In genomic region chr9:90847971-90848370, GRCh38 we compare ENCODE assay signal across 22 cellular contexts. TPM values are rescaled to one million over a fixed set of nuclear protein-coding genes. Genes with fewer than 3 reads are reported as not detected.
"Had no signal": no experiment of that assay in that cellular context is flagged by ENCODE, and none has a peak within 500 bp of the region (broad histone marks: within the 10 kb centered on the region; RNA-seq: fewer than 3 reads in every experiment).

No MANE protein-coding gene starts in this region.

- H3K4me3 ChIP-seq: left ventricle myocardium inferior, right lobe of liver, skin epidermis had no signal

- H3K9me3 ChIP-seq: left ventricle myocardium inferior, right lobe of liver had no signal

- H3K36me3 ChIP-seq: left ventricle myocardium inferior, right lobe of liver had no signal

- DNase-seq: activated CD4-positive, alpha-beta T cell treated with anti-CD3 and anti-CD28 coated beads for 4 hours; activated CD4-positive, alpha-beta T cell treated with anti-CD3 and anti-CD28 coated beads, Interleukin-2, amount 50 U/mL, for 48 hours; activated CD4-positive, CD25-positive, alpha-beta regulatory T cell; activated gamma-delta T cell; aorta; caudate nucleus; dermis blood vessel endothelial cell; effector CD8-positive, alpha-beta T cell; foreskin keratinocyte; immature natural killer cell; kidney glomerular epithelial cell; left ventricle myocardium inferior; mammary epithelial cell; nephron progenitor cell; right lobe of liver; stimulated activated CD4-positive, alpha-beta T cell treated with anti-CD3 and anti-CD28 coated beads, Interleukin-2, amount 100 ng/mL, for 24 hours; SW 1271; T-helper 17 cell; trophoblast cell had no signal

- H3K4me1 ChIP-seq: foreskin keratinocyte, right lobe of liver had no signal

- H3K27me3 ChIP-seq: foreskin keratinocyte, right lobe of liver had no signal

- H3K27ac ChIP-seq: foreskin keratinocyte, left ventricle myocardium inferior, right lobe of liver, skin epidermis had no signal

- ATAC-seq: foreskin keratinocyte; right lobe of liver; stimulated activated effector memory CD8-positive, alpha-beta T cell treated with anti-CD3 and anti-CD28 coated beads, Interleukin-12 subunit alpha, Interleukin-12 subunit beta, amount 100 ng/mL, for 72 hours; T-helper 17 cell had no signal

RNA-seq across cellular contexts. Expression of gene SYK, which starts 46.4 kb away (rescaled TPM):
- total RNA-seq: myocyte had no signal
